In genomic region chr12:39309516-39309915, GRCh38 we compare ENCODE assay signal across 8 cellular contexts.
"Had no signal": no experiment of that assay in that cellular context is flagged by ENCODE, and none has a peak within 500 bp of the region (broad histone marks: within the 10 kb centered on the region; RNA-seq: fewer than 3 reads in every experiment).

No MANE protein-coding gene starts in this region.

- H3K4me1 ChIP-seq: HAP-1 had no signal

- H3K4me3 Mint-ChIP-seq: HFFc6 had no signal

- ATAC-seq: HCT116, K562 had no signal

- H2AFZ ChIP-seq: GM23248 had no signal

- DNase-seq: GM23248, GOT3, H7, HFFc6, IMR-90 had no signal

- H3K9me3 ChIP-seq: HAP-1 had no signal

- H3K4me3 ChIP-seq: GM23248, HAP-1, K562 had no signal

- H3K9me3 Mint-ChIP-seq: HFFc6 had no signal

- H3K27ac ChIP-seq: GM23248 had no signal

- H3K27ac Mint-ChIP-seq: HFFc6 had no signal
